Comparison of ENCODE assay signal across 13 cellular contexts in the genomic region with DNA sequence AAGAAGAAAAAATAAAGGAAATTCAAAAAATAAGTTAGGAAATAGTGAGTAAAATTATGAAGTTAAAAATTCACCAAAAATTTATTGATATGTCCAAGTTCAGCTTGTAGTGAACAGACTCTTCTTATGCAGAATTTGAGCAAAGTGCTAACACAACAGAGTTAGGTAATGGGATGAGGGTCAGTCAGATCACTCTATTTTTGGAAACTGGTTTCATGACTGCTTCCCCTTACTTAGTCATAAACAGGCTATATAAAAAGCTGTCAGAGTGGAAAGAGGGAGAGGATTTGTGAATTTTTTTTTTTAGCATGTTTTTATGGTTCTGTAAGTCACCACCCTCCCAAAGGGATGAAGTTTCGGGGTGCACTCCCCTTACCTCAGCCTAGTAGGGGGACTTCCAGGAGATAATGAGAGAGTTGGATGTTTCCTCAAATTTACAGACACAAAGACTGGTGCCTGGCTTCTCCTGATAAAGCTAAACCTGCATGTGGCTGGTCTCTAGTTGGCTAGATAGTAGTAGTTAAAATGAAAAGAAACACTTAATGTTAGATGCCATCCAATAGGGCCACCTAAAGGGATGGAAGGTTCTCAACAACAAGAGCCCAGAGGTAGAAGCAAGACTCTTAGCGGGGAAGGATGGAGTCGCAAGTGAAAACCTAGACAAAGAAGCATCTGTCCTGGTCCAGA. TPM values are rescaled to one million over a fixed set of nuclear protein-coding genes. Genes with fewer than 3 reads are reported as not detected.
DNase-seq lines count a peak whose midpoint lies in the region; ATAC-seq and TF ChIP-seq lines count a peak whose summit lies in the region.
"Had no signal": no experiment of that assay in that cellular context is flagged by ENCODE, and none has a peak within 500 bp of the region (broad histone marks: within the 10 kb centered on the region; RNA-seq: fewer than 3 reads in every experiment).

No MANE protein-coding gene starts in this region.

- H3K27ac ChIP-seq in A673 (ENCODE audit: low read depth, low read length, poor library complexity, severe bottlenecking), result peak overlapping the region; percentile 76

- no peaks in the 10 kb centered on the region for H3K9me3 ChIP-seq in A673 (ENCODE audit: low read depth, low read length, poor library complexity, severe bottlenecking)

- DNase-seq in A673 (ENCODE audit: low spot score), result no peak
- peak; percentile 88 for DNase-seq in NOMO-1 treated with DMSO at 0.1 percent for 48 hours (lab: John Stamatoyannopoulos, UW; ENCODE audit: unreplicated experiment)
- DNase-seq in epithelial cell of esophagus (ENCODE audit: low read depth), result peak; percentile 24
- no peak for DNase-seq in head of caudate nucleus
- DNase-seq in activated CD8-positive, alpha-beta memory T cell treated with anti-CD3 and anti-CD28 coated beads for 24 hours, result no peak
- no peak for DNase-seq in activated gamma-delta T cell (lab: John Stamatoyannopoulos, UW)
- DNase-seq: endodermal cell, naive B cell, NCI-H1105 treated with DMSO at 0.1 percent for 48 hours, small intestine, T-cell had no signal

- CTCF ChIA-PET in A673 (lab: Charles Lee), result no interaction called here

- POLR2A ChIA-PET in A673 (lab: Charles Lee; ENCODE audit: low non-redundant PET), result no interaction called here

- peaks cover 37% of the 10 kb centered on the region for H3K4me1 ChIP-seq in A673 (ENCODE audit: insufficient read depth, low read length, poor library complexity, severe bottlenecking)

- peaks cover 7% of the 10 kb centered on the region for H3K36me3 ChIP-seq in A673 (ENCODE audit: insufficient read depth, low read length, poor library complexity, severe bottlenecking)

- H3K4me3 ChIP-seq in A673 (ENCODE audit: low read depth, low read length, poor library complexity, severe bottlenecking), result no peak overlapping the region
- H3K4me3 ChIP-seq in epithelial cell of esophagus (ENCODE audit: low read length), result no peak overlapping the region

- intact Hi-C loops in A673 (cut with micrococcal nuclease; ENCODE audit: unreplicated experiment), result no loop called here
- intact Hi-C loops in head of caudate nucleus (cut with DNase I), result no loop called here

- no peaks in the 10 kb centered on the region for H3K27me3 ChIP-seq in A673 (replicated peaks; ENCODE audit: insufficient read depth, low read depth, low read length, poor library complexity)

- peak; percentile 71 for ATAC-seq in GM21717 (IDR thresholded peaks at IDR 0.05; ENCODE audit: unreplicated experiment)
- no peak for ATAC-seq in HG02981 (IDR thresholded peaks at IDR 0.05; ENCODE audit: unreplicated experiment)
- ATAC-seq: T-cell had no signal

- no TSS peak for BruUV-seq in A673 (replicated peaks; lab: Mats Ljungman, UMichigan)

- TF ChIP-seq CTCF in A673 (conservative IDR thresholded peaks at IDR 0.05; ENCODE audit: low read depth, low read length), result no peak
- TF ChIP-seq CTCF in epithelial cell of esophagus (IDR thresholded peaks at IDR 0.05; ENCODE audit: insufficient read depth, low read depth, low read length, missing control alignments), result no peak

RNA-seq across cellular contexts. Expression of a gene that starts 4.5 kb away (rescaled TPM):
- 5.0 and 5.5 TPM in 2 replicates for total RNA-seq in A673 (2021)
- total RNA-seq: endodermal cell had no signal

RNA-seq across cellular contexts. Expression of a gene that starts 47.8 kb away (rescaled TPM):
- total RNA-seq in A673 (2021), result 373 and 378 TPM in 2 replicates

Comparison
In these comparisons a context has a peak if more than half of its experiments do, and no peak if none do; other contexts are left out.
1. DNase-seq: peak in NOMO-1 treated with DMSO at 0.1 percent for 48 hours (single experiment) and epithelial cell of esophagus (single experiment); none in A673 (single experiment), head of caudate nucleus (0 of 42), activated CD8-positive, alpha-beta memory T cell treated with anti-CD3 and anti-CD28 coated beads for 24 hours (single experiment) and activated gamma-delta T cell (single experiment).